18 cellular contexts compared by ENCODE assay signal in genomic region chr17:41683441-41684007, GRCh38. TPM values are rescaled to one million over a fixed set of nuclear protein-coding genes. Genes with fewer than 3 reads are reported as not detected.
"Had no signal": no experiment of that assay in that cellular context is flagged by ENCODE, and none has a peak within 500 bp of the region (broad histone marks: within the 10 kb centered on the region; RNA-seq: fewer than 3 reads in every experiment).

No MANE protein-coding gene starts in this region.

- H3K4me3 Mint-ChIP-seq: activated naive CD8-positive, alpha-beta T cell treated with anti-CD3 and anti-CD28 coated beads for 36 hours; activated T-cell treated with anti-CD3 and anti-CD28 coated beads, Interleukin-2, amount 50 U/mL, for 4 hours; nephron had no signal

- H3K9me3 Mint-ChIP-seq: activated T-cell treated with anti-CD3 and anti-CD28 coated beads, Interleukin-2, amount 50 U/mL, for 4 hours had no signal

- H3K27me3 Mint-ChIP-seq: activated naive CD8-positive, alpha-beta T cell treated with anti-CD3 and anti-CD28 coated beads for 36 hours had no signal

- H3K27ac Mint-ChIP-seq: activated naive CD8-positive, alpha-beta T cell treated with anti-CD3 and anti-CD28 coated beads for 36 hours had no signal

- H3K27ac ChIP-seq: heart left ventricle, left ventricle myocardium inferior, pancreas, skin epidermis, stomach, uterus had no signal

- DNase-seq: activated CD4-positive, alpha-beta T cell treated with anti-CD3 and anti-CD28 coated beads, Interleukin-2, amount 50 U/mL, for 4 hours; activated CD4-positive, CD25-positive, alpha-beta regulatory T cell; activated effector memory CD4-positive, alpha-beta T cell treated with anti-CD3 and anti-CD28 coated beads, Interleukin-2, amount 50 U/mL, for 16 hours; activated naive CD8-positive, alpha-beta T cell treated with anti-CD3 and anti-CD28 coated beads for 36 hours; activated T-cell treated with anti-CD3 and anti-CD28 coated beads, Interleukin-2, amount 50 U/mL, for 4 hours; effector CD4-positive, alpha-beta T cell; foreskin melanocyte; left ventricle myocardium inferior; mesenchymal stem cell; pancreas; stimulated activated CD4-positive, alpha-beta T cell treated with anti-CD3 and anti-CD28 coated beads, Interleukin-4, amount 100 ng/mL, for 4 hours; stomach; T-helper 2 cell; uterus had no signal

RNA-seq across cellular contexts. Expression of gene GAST, which starts 28.6 kb away (rescaled TPM):
- total RNA-seq: activated naive CD8-positive, alpha-beta T cell treated with anti-CD3 and anti-CD28 coated beads for 36 hours; activated T-cell treated with anti-CD3 and anti-CD28 coated beads, Interleukin-2, amount 50 U/mL, for 4 hours; bronchial epithelial cell; heart left ventricle; left ventricle myocardium inferior; pancreas; uterus had no signal
- polyA plus RNA-seq: heart left ventricle, pancreas had no signal

RNA-seq across cellular contexts. Expression of gene KRT17, which starts 59.1 kb away (rescaled TPM):
- total RNA-seq: activated naive CD8-positive, alpha-beta T cell treated with anti-CD3 and anti-CD28 coated beads for 36 hours; activated T-cell treated with anti-CD3 and anti-CD28 coated beads, Interleukin-2, amount 50 U/mL, for 4 hours; left ventricle myocardium inferior had no signal
- polyA plus RNA-seq: heart left ventricle had no signal
